Comparison of ENCODE assay signal across 11 cellular contexts in genomic region chr2:112859406-112860183, GRCh38. TPM values are rescaled to one million over a fixed set of nuclear protein-coding genes. Genes with fewer than 3 reads are reported as not detected.
A peak's percentile ranks its signal among the peaks of the same experiment; 100 is the strongest.
DNase-seq lines count a peak whose midpoint lies in the region; ATAC-seq and TF ChIP-seq lines count a peak whose summit lies in the region.
"Not testable (repeated sequence)": the region's sequence is repeated elsewhere in the genome, so short reads cannot be mapped to it uniquely, and the experiment has no call there.
"Had no signal": no experiment of that assay in that cellular context is flagged by ENCODE, and none has a peak within 500 bp of the region (broad histone marks: within the 10 kb centered on the region; RNA-seq: fewer than 3 reads in every experiment).

No MANE protein-coding gene starts in this region.

- not testable (repeated sequence) for H3K9me3 Mint-ChIP-seq in MCF 10A (ENCODE audit: unreplicated experiment)

- ATAC-seq in PC-3 = not testable (repeated sequence)

- H3K36me3 ChIP-seq in HEK293 (ENCODE audit: control insufficient read depth in 2 of 2, insufficient read depth in 1 of 2, low read length in 2 of 2); PC-3 (ENCODE audit: low read depth, low read length): not testable (repeated sequence)

- not testable (repeated sequence) for H3K4me3 Mint-ChIP-seq in MCF 10A (ENCODE audit: unreplicated experiment)

- H3K27me3 ChIP-seq in PC-3 (ENCODE audit: low read length) = not testable (repeated sequence)

- H3K4me1 ChIP-seq in HEK293 (ENCODE audit: control insufficient read depth, insufficient read depth, low read length); PC-3 (ENCODE audit: insufficient read depth, low read length): not testable (repeated sequence)

- not testable (repeated sequence) for H2AFZ ChIP-seq in PC-3 (ENCODE audit: low read length)

- not testable (repeated sequence) for BruUV-seq in PC-3 (replicated peaks; lab: Mats Ljungman, UMichigan); MCF 10A (replicated peaks; lab: Mats Ljungman, UMichigan)

- H3K4me1 Mint-ChIP-seq in MCF 10A (ENCODE audit: insufficient read depth, unreplicated experiment) = not testable (repeated sequence)

- not testable (repeated sequence) for H3K9me2 ChIP-seq in PC-3 (replicated peaks; ENCODE audit: low read length)

- H3K9ac ChIP-seq in PC-3 (ENCODE audit: low read length) = not testable (repeated sequence)

- not testable (repeated sequence) for H3K36me3 Mint-ChIP-seq in MCF 10A (ENCODE audit: insufficient read depth, unreplicated experiment)

- H3K27me3 Mint-ChIP-seq in MCF 10A (ENCODE audit: insufficient read depth, unreplicated experiment) = not testable (repeated sequence)

- H3K9me3 ChIP-seq in HEK293 (ENCODE audit: control insufficient read depth, insufficient read depth, low read depth, low read length) = not testable (repeated sequence)
- H3K9me3 ChIP-seq in PC-3 (ENCODE audit: low read length) = peaks cover 31% of the 10 kb centered on the region

- H3K27ac ChIP-seq in HEK293 (ENCODE audit: extremely low read depth, low read depth, low read length); PC-3 (ENCODE audit: low read length): not testable (repeated sequence)

- POLR2A ChIA-PET in HEK293 (lab: Yijun Ruan, JAX); PC-3 (lab: Charles Lee; ENCODE audit: unreplicated experiment); MCF 10A (lab: Yijun Ruan, JAX): not testable (repeated sequence)

- CTCF ChIA-PET in HEK293 (lab: Yijun Ruan, JAX) (interaction anchor here (0.6 to 2.0 kb wide), 2 partner anchors 26 to 168 kb away, joined by 3 to 7 read pairs; no protein-coding TSS in a partner anchor), MCF 10A (lab: Yijun Ruan, JAX) (interaction anchor here (0.6 to 1.7 kb wide), 2 partner anchors 11 to 82 kb away, joined by 3 to 4 read pairs; no protein-coding TSS in a partner anchor)
- CTCF ChIA-PET in PC-3 (lab: Charles Lee) = not testable (repeated sequence)

- not testable (repeated sequence) for H3K79me2 ChIP-seq in PC-3 (ENCODE audit: low read length)

- intact Hi-C loops in PC-3 (cut with micrococcal nuclease); MCF 10A (cut with micrococcal nuclease): not testable (repeated sequence)

- DNase-seq in DMS 273 (lab: John Stamatoyannopoulos, UW; ENCODE audit: unreplicated experiment) = peak; percentile 56
- DNase-seq in NB4 (ENCODE audit: low read depth) = peak; percentile 29
- peak; percentile 3 for DNase-seq in NCI-H2227 (lab: John Stamatoyannopoulos, UW; ENCODE audit: unreplicated experiment)
- peak; percentile 50 for DNase-seq in PC-3
- peak; percentile 52 for DNase-seq in MCF 10A (ENCODE audit: unreplicated experiment)
- DNase-seq in kidney tubule cell (ENCODE audit: low spot score) = peak; percentile 29

- H3K4me2 ChIP-seq in PC-3 (ENCODE audit: low read length) = not testable (repeated sequence)

- H3F3A ChIP-seq in PC-3 (ENCODE audit: low read length, unreplicated experiment) = not testable (repeated sequence)

- H4K20me1 ChIP-seq in PC-3 (ENCODE audit: low read length) = not testable (repeated sequence)

- TF ChIP-seq POLR2A in NB4 (IDR thresholded peaks at IDR 0.05; ENCODE audit: extremely low read depth, insufficient read length) = not testable (repeated sequence)

- H3K4me3 ChIP-seq in HEK293 (ENCODE audit: low read depth, low read length); NB4 (ENCODE audit: low read depth, low read length); PC-3 (ENCODE audit: low read length): not testable (repeated sequence)

- H3K27ac Mint-ChIP-seq in MCF 10A (ENCODE audit: low read depth, unreplicated experiment) = not testable (repeated sequence)

- not testable (repeated sequence) for TF ChIP-seq CTCF in HEK293 (tag by site-specific recombination; IDR thresholded peaks at IDR 0.05); NB4 (IDR thresholded peaks at IDR 0.05; ENCODE audit: low read depth, low read length); PC-3 (conservative IDR thresholded peaks at IDR 0.05; ENCODE audit: low read depth, low read length); MCF 10A (IDR thresholded peaks at IDR 0.05; ENCODE audit: unreplicated experiment)

TF ChIP-seq in HEK293, 187 proteins besides CTCF, POLR2A, EP300 and RAD21:
- TF ChIP-seq ZNF146 (tag by site-specific recombination; IDR thresholded peaks at IDR 0.05) = peak; percentile 56
- TF ChIP-seq SETDB1 (IDR thresholded peaks at IDR 0.05; ENCODE audit: insufficient read length, low read length) = peak; percentile 98
- TF ChIP-seq ZNF549 (tag by site-specific recombination; IDR thresholded peaks at IDR 0.05) = peak; percentile 23; the same call in 1 of the 2 replicates
- TF ChIP-seq ZNF510 (tag by site-specific recombination; IDR thresholded peaks at IDR 0.05; ENCODE audit: insufficient replicate concordance) = peak; percentile 31

RNA-seq across cellular contexts. Expression of gene IL1B, which starts 23.0 kb away (rescaled TPM):
- total RNA-seq in PC-3 (2014; rRNA removed) (48.4 and 67.5 TPM in 2 replicates), MCF 10A (2022) (5.4 and 5.5 TPM in 2 replicates)
- total RNA-seq: H4, SJCRH30 had no signal

RNA-seq across cellular contexts. Expression of gene IL37, which starts 51.4 kb away (rescaled TPM):
- total RNA-seq in PC-3 (2014; rRNA removed) (1.6 and 2.6 TPM in 2 replicates), MCF 10A (2022) (not detected in 2 replicates)
- total RNA-seq: CD8-positive, alpha-beta T cell; H4; T-cell had no signal

Comparison
In these comparisons a context has a peak if more than half of its experiments do, and no peak if none do; other contexts are left out.
1. DNase-seq: peak in every context shown above with its lines; median percentile 56 in DMS 273; 52 in MCF 10A; 50 in PC-3; 29 in NB4; 29 in kidney tubule cell; 3 in NCI-H2227.